ENCODE assay signal across 24 cellular contexts in genomic region chr1:202760589-202760988, GRCh38. TPM values are rescaled to one million over a fixed set of nuclear protein-coding genes. Genes with fewer than 3 reads are reported as not detected.
"Had no signal": no experiment of that assay in that cellular context is flagged by ENCODE, and none has a peak within 500 bp of the region (broad histone marks: within the 10 kb centered on the region; RNA-seq: fewer than 3 reads in every experiment).

No MANE protein-coding gene starts in this region.

- FAIRE-seq: TTC549, urothelium cell line had no signal

- H3K27ac ChIP-seq: epithelial cell of prostate, skin epidermis, tibial artery had no signal

- H3K4me3 ChIP-seq: skin epidermis, tibial artery had no signal

- H3K4me3 Mint-ChIP-seq: activated CD8-positive, alpha-beta memory T cell treated with anti-CD3 and anti-CD28 coated beads, Interleukin-2, amount 10 ng/mL, durations not matched to agents 7 days and 5 days; activated naive CD8-positive, alpha-beta T cell; activated T-cell treated with anti-CD3 and anti-CD28 coated beads, Interleukin-2, amount 50 U/mL, for 4 hours; brain; dendritic cell treated with granulocyte-macrophage colony-stimulating factor and Interleukin-4, amounts not matched to agents 40 ng/mL and 50 ng/mL, for 4 days; natural killer cell treated with Interleukin-12 subunit alpha and Interleukin-12 subunit beta and Interleukin-15 and Interleukin-18, amount 100 ng/mL, for 72 hours; stimulated activated naive B cell treated with anti-CD40 and anti-IgM and Interleukin-4, amounts not matched to agents 10 μg/mL and 1 μg/mL and 100 μg/mL, for 72 hours had no signal

- H3K27ac Mint-ChIP-seq: activated CD8-positive, alpha-beta memory T cell treated with anti-CD3 and anti-CD28 coated beads, Interleukin-2, amount 10 ng/mL, durations not matched to agents 7 days and 5 days; activated naive CD8-positive, alpha-beta T cell; dendritic cell treated with granulocyte-macrophage colony-stimulating factor and Interleukin-4, amounts not matched to agents 40 ng/mL and 50 ng/mL, for 4 days; stimulated activated naive B cell treated with anti-CD40 and anti-IgM and Interleukin-4, amounts not matched to agents 10 μg/mL and 1 μg/mL and 100 μg/mL, for 72 hours had no signal

- H3K9me3 ChIP-seq: tibial artery had no signal

- DNase-seq: activated CD4-positive, alpha-beta T cell treated with anti-CD3 and anti-CD28 coated beads, Interleukin-2, amount 50 U/mL, for 1 hour; activated CD4-positive, CD25-positive, alpha-beta regulatory T cell; activated CD8-positive, alpha-beta memory T cell treated with anti-CD3 and anti-CD28 coated beads, Interleukin-2, amount 10 ng/mL, durations not matched to agents 7 days and 5 days; activated effector memory CD4-positive, alpha-beta T cell treated with anti-CD3 and anti-CD28 coated beads, Interleukin-2, amount 50 U/mL, for 16 hours; activated T-cell treated with anti-CD3 and anti-CD28 coated beads, Interleukin-2, amount 50 U/mL, for 4 hours; cerebellar nuclear complex; effector memory CD4-positive, alpha-beta T cell; hypothalamus; kidney glomerular epithelial cell; stimulated activated CD4-positive, alpha-beta T cell treated with anti-CD3 and anti-CD28 coated beads, Interleukin-15, amount 100 ng/mL, for 24 hours; stimulated activated CD4-positive, alpha-beta T cell treated with anti-CD3 and anti-CD28 coated beads, Interleukin-4, amount 100 ng/mL, for 1 hour; stimulated activated naive B cell treated with anti-CD40 and anti-IgM and Interleukin-4, amounts not matched to agents 10 μg/mL and 1 μg/mL and 100 μg/mL, for 72 hours; T-helper 2 cell; tibial artery had no signal

- ATAC-seq: activated CD8-positive, alpha-beta memory T cell treated with anti-CD3 and anti-CD28 coated beads, Interleukin-2, amount 10 ng/mL, durations not matched to agents 7 days and 5 days; activated T-cell treated with anti-CD3 and anti-CD28 coated beads, Interleukin-2, amount 50 U/mL, for 4 hours; stimulated activated naive B cell treated with anti-CD40 and anti-IgM and Interleukin-4, amounts not matched to agents 10 μg/mL and 1 μg/mL and 100 μg/mL, for 72 hours had no signal

- H3K27me3 ChIP-seq: tibial artery had no signal

- H3K4me1 Mint-ChIP-seq: activated CD8-positive, alpha-beta memory T cell treated with anti-CD3 and anti-CD28 coated beads, Interleukin-2, amount 10 ng/mL, durations not matched to agents 7 days and 5 days; stimulated activated naive B cell treated with anti-CD40 and anti-IgM and Interleukin-4, amounts not matched to agents 10 μg/mL and 1 μg/mL and 100 μg/mL, for 72 hours had no signal

- H3K9me3 Mint-ChIP-seq: activated T-cell treated with anti-CD3 and anti-CD28 coated beads, Interleukin-2, amount 50 U/mL, for 4 hours; brain; dendritic cell treated with granulocyte-macrophage colony-stimulating factor and Interleukin-4, amounts not matched to agents 40 ng/mL and 50 ng/mL, for 4 days; natural killer cell treated with Interleukin-12 subunit alpha and Interleukin-12 subunit beta and Interleukin-15 and Interleukin-18, amount 100 ng/mL, for 72 hours; stimulated activated naive B cell treated with anti-CD40 and anti-IgM and Interleukin-4, amounts not matched to agents 10 μg/mL and 1 μg/mL and 100 μg/mL, for 72 hours had no signal

- H3K27me3 Mint-ChIP-seq: activated CD8-positive, alpha-beta memory T cell treated with anti-CD3 and anti-CD28 coated beads, Interleukin-2, amount 10 ng/mL, durations not matched to agents 7 days and 5 days; activated naive CD8-positive, alpha-beta T cell; brain; dendritic cell treated with granulocyte-macrophage colony-stimulating factor and Interleukin-4, amounts not matched to agents 40 ng/mL and 50 ng/mL, for 4 days; natural killer cell treated with Interleukin-12 subunit alpha and Interleukin-12 subunit beta and Interleukin-15 and Interleukin-18, amount 100 ng/mL, for 72 hours; stimulated activated naive B cell treated with anti-CD40 and anti-IgM and Interleukin-4, amounts not matched to agents 10 μg/mL and 1 μg/mL and 100 μg/mL, for 72 hours had no signal

- H3K4me1 ChIP-seq: tibial artery had no signal

RNA-seq across cellular contexts. Expression of gene SYT2, which starts 50.3 kb away (rescaled TPM):
- total RNA-seq: activated CD8-positive, alpha-beta memory T cell treated with anti-CD3 and anti-CD28 coated beads, Interleukin-2, amount 10 ng/mL, durations not matched to agents 7 days and 5 days; activated T-cell treated with anti-CD3 and anti-CD28 coated beads, Interleukin-2, amount 50 U/mL, for 4 hours; lower leg skin; mesenteric fat pad; natural killer cell treated with Interleukin-12 subunit alpha and Interleukin-12 subunit beta and Interleukin-15 and Interleukin-18, amount 100 ng/mL, for 72 hours had no signal
